8 cellular contexts compared by ENCODE assay signal in genomic region chr6:63527658-63528514, GRCh38. TPM values are rescaled to one million over a fixed set of nuclear protein-coding genes. Genes with fewer than 3 reads are reported as not detected.
DNase-seq lines count a peak whose midpoint lies in the region; ATAC-seq and TF ChIP-seq lines count a peak whose summit lies in the region.

No MANE protein-coding gene starts in this region.

- in situ Hi-C loops in astrocyte of the cerebellum (cut with HindIII; ENCODE audit: low sequenced_read_pairs), result no loop called here

- no peak for TF ChIP-seq CTCF in astrocyte of the cerebellum (IDR thresholded peaks at IDR 0.05; ENCODE audit: low read depth, low read length, missing control alignments)

- no peak overlapping the region for H3K4me3 ChIP-seq in astrocyte of the cerebellum (ENCODE audit: low read depth, low read length)

- DNase-seq in COLO829 (ENCODE audit: low spot score), result peak; percentile 99
- DNase-seq in astrocyte of the cerebellum (ENCODE audit: low read depth), result peak; percentile 98
- DNase-seq in lung microvascular endothelial cell (ENCODE audit: low read depth in 2 of 2), result peak; percentile 85 to 99
- no peak for DNase-seq in NCI-H446 (lab: John Stamatoyannopoulos, UW)
- no peak for DNase-seq in stimulated activated CD4-positive, alpha-beta T cell treated with anti-CD3 and anti-CD28 coated beads, Interleukin-2, amount 100 ng/mL, for 48 hours
- no peak for DNase-seq in DMS 273 (lab: John Stamatoyannopoulos, UW; ENCODE audit: unreplicated experiment)
- no peak for DNase-seq in NCI-H1694 treated with DMSO at 0.1 percent for 48 hours (lab: John Stamatoyannopoulos, UW)

- ATAC-seq in HG02870 (IDR thresholded peaks at IDR 0.05; ENCODE audit: unreplicated experiment), result peak; percentile 40

RNA-seq across cellular contexts. Expression of gene PTP4A1, which starts 44.4 kb away (rescaled TPM):
- total RNA-seq in lung microvascular endothelial cell, result 17.5 and 22.4 TPM in 2 replicates

Comparison
In these comparisons a context has a peak if more than half of its experiments do, and no peak if none do; other contexts are left out.
1. DNase-seq: peak in COLO829 (single experiment), astrocyte of the cerebellum (single experiment) and lung microvascular endothelial cell (2 of 2); none in NCI-H446 (0 of 2), stimulated activated CD4-positive, alpha-beta T cell treated with anti-CD3 and anti-CD28 coated beads, Interleukin-2, amount 100 ng/mL, for 48 hours (0 of 2), DMS 273 (single experiment) and NCI-H1694 treated with DMSO at 0.1 percent for 48 hours (single experiment).